1 cellular context compared by ENCODE assay signal in genomic region chr19:15404780-15405211, GRCh38.
TF ChIP-seq lines count a peak whose summit lies in the region.

No MANE protein-coding gene starts in this region.

TF ChIP-seq in SK-N-SH treated with all-trans-retinoic acid at 6 μM for 48 hours, 23 proteins besides CTCF, POLR2A, EP300 and RAD21 (continued from another document):
- TF ChIP-seq, protein P1, sequence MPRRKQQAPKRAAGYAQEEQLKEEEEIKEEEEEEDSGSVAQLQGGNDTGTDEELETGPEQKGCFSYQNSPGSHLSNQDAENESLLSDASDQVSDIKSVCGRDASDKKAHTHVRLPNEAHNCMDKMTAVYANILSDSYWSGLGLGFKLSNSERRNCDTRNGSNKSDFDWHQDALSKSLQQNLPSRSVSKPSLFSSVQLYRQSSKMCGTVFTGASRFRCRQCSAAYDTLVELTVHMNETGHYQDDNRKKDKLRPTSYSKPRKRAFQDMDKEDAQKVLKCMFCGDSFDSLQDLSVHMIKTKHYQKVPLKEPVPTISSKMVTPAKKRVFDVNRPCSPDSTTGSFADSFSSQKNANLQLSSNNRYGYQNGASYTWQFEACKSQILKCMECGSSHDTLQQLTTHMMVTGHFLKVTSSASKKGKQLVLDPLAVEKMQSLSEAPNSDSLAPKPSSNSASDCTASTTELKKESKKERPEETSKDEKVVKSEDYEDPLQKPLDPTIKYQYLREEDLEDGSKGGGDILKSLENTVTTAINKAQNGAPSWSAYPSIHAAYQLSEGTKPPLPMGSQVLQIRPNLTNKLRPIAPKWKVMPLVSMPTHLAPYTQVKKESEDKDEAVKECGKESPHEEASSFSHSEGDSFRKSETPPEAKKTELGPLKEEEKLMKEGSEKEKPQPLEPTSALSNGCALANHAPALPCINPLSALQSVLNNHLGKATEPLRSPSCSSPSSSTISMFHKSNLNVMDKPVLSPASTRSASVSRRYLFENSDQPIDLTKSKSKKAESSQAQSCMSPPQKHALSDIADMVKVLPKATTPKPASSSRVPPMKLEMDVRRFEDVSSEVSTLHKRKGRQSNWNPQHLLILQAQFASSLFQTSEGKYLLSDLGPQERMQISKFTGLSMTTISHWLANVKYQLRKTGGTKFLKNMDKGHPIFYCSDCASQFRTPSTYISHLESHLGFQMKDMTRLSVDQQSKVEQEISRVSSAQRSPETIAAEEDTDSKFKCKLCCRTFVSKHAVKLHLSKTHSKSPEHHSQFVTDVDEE (CRISPR knock-in tag; IDR thresholded peaks at IDR 0.05) = no peak
- TF ChIP-seq ZFP3 (CRISPR knock-in tag; IDR thresholded peaks at IDR 0.05) (no peak), ZNF8 (CRISPR knock-in tag; IDR thresholded peaks at IDR 0.05) (no peak)
